ENCODE assay signal across 10 cellular contexts in the genomic region with DNA sequence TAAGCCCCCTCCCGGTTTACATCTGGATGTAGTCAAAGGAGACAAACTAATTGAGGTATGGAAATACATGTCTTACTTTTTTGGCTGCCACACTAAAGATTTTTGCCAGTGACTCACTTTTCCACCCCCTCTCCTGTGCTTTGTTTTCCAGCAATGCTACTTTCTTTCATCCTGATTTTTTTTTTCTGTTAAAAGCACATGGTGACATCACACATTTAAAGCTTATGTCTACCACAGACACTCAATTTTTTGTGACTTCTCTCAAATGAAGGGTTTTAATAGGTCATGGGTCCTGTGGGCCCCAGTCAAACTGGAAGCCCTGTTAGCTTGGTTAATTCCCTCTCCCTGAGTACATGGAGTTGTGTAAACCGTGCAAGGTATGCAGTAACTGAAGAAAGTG. TPM values are rescaled to one million over a fixed set of nuclear protein-coding genes. Genes with fewer than 3 reads are reported as not detected.
A peak's percentile ranks its signal among the peaks of the same experiment; 100 is the strongest.
DNase-seq lines count a peak whose midpoint lies in the region; ATAC-seq and TF ChIP-seq lines count a peak whose summit lies in the region.
"Had no signal": no experiment of that assay in that cellular context is flagged by ENCODE, and none has a peak within 500 bp of the region (broad histone marks: within the 10 kb centered on the region; RNA-seq: fewer than 3 reads in every experiment).

No MANE protein-coding gene starts in this region.

- H3K4me3 Mint-ChIP-seq in activated T-helper 17 cell treated with anti-CD3 and anti-CD28 coated beads, Interleukin-2, amount 50 U/mL, for 72 hours: peak overlapping the region; percentile 95

- H3F3A ChIP-seq in GM23248 (ENCODE audit: insufficient read depth): peaks cover 41% of the 10 kb centered on the region

- in situ Hi-C loops in GM23248 (cut with MboI): no loop called here

- no peaks in the 10 kb centered on the region for H3K9me3 ChIP-seq in GM23248 (ENCODE audit: low read depth)
- H3K9me3 ChIP-seq in hepatocyte (ENCODE audit: low read depth): no peaks in the 10 kb centered on the region

- peaks cover 24% of the 10 kb centered on the region for H3K4me1 ChIP-seq in GM23248 (ENCODE audit: insufficient read depth)
- peaks cover 12% of the 10 kb centered on the region for H3K4me1 ChIP-seq in hepatocyte (ENCODE audit: insufficient read depth)

- H3K79me2 ChIP-seq in GM23248 (ENCODE audit: insufficient read depth) (peaks cover 71% of the 10 kb centered on the region), hepatocyte (peaks cover 71% of the 10 kb centered on the region)

- peak overlapping the region; percentile 96 for H3K9ac ChIP-seq in GM23248

- H3K27ac ChIP-seq in GM23248 (peak overlapping the region; percentile 83), hepatocyte (no peak overlapping the region)

- H3K4me1 Mint-ChIP-seq in activated T-helper 17 cell treated with anti-CD3 and anti-CD28 coated beads, Interleukin-2, amount 50 U/mL, for 72 hours: peaks cover 15% of the 10 kb centered on the region

- H3K4me2 ChIP-seq in GM23248 (ENCODE audit: unreplicated experiment) (peak overlapping the region; percentile 96), hepatocyte (peak overlapping the region; percentile 89)

- no peak overlapping the region for H3K4me3 ChIP-seq in AG10803 (ENCODE audit: low read length)
- peak overlapping the region; percentile 82 for H3K4me3 ChIP-seq in GM23248
- H3K4me3 ChIP-seq in hepatocyte: no peak overlapping the region

- 92% methylated on average over 2 of the region's 2 CpGs for WGBS in GM23248 (ENCODE audit: low coverage in 1 of 2, low lambda C conversion rate in 2 of 2, missing lambda C conversion rate in 2 of 2), 2 experiments
- 84% methylated on average over 2 of the region's 2 CpGs for WGBS in hepatocyte (ENCODE audit: low lambda C conversion rate, missing lambda C conversion rate)

- no peaks in the 10 kb centered on the region for H3K27me3 ChIP-seq in GM23248 (replicated peaks; ENCODE audit: insufficient read depth)
- no peaks in the 10 kb centered on the region for H3K27me3 ChIP-seq in hepatocyte

- TF ChIP-seq CTCF in AG10803 (conservative IDR thresholded peaks at IDR 0.05; ENCODE audit: low read length) (no peak), hepatocyte (IDR thresholded peaks at IDR 0.05; ENCODE audit: poor library complexity) (no peak)

- ATAC-seq in activated T-helper 17 cell treated with anti-CD3 and anti-CD28 coated beads, Interleukin-2, amount 50 U/mL, for 72 hours (replicated peaks): no peak
- no peak for ATAC-seq in HG03520 (IDR thresholded peaks at IDR 0.05; ENCODE audit: unreplicated experiment)
- no peak for ATAC-seq in HG03025 (IDR thresholded peaks at IDR 0.05; ENCODE audit: low FRiP score, unreplicated experiment)
- ATAC-seq: right cardiac atrium had no signal

- H4K20me1 ChIP-seq in GM23248 (ENCODE audit: insufficient read depth) (peaks cover 4% of the 10 kb centered on the region; the same call in 1 of the 2 replicates), hepatocyte (ENCODE audit: insufficient read depth, poor library complexity, severe bottlenecking) (peaks cover 6% of the 10 kb centered on the region)

- DNase-seq in AG10803 (ENCODE audit: low read depth): peak; percentile 61
- peak; percentile 83 for DNase-seq in GM23248
- no peak for DNase-seq in hepatocyte (ENCODE audit: low spot score)
- DNase-seq in SKM-1 treated with dmso at 0.1 percent for 144 hours (lab: John Stamatoyannopoulos, UW; ENCODE audit: unreplicated experiment): no peak
- DNase-seq in activated naive CD4-positive, alpha-beta T cell treated with Interleukin-2 at 50 U/mL for 16 hours: no peak
- DNase-seq: DMS79, right cardiac atrium had no signal

- H3K9me3 Mint-ChIP-seq in activated T-helper 17 cell treated with anti-CD3 and anti-CD28 coated beads, Interleukin-2, amount 50 U/mL, for 72 hours: no peaks in the 10 kb centered on the region

- H3K27ac Mint-ChIP-seq in activated T-helper 17 cell treated with anti-CD3 and anti-CD28 coated beads, Interleukin-2, amount 50 U/mL, for 72 hours: peak overlapping the region; percentile 98

- H2AFZ ChIP-seq in GM23248 (no peak overlapping the region), hepatocyte (no peak overlapping the region)

- H3K27me3 Mint-ChIP-seq in activated T-helper 17 cell treated with anti-CD3 and anti-CD28 coated beads, Interleukin-2, amount 50 U/mL, for 72 hours: no peaks in the 10 kb centered on the region

- H3K9me2 ChIP-seq in GM23248 (ENCODE audit: insufficient read depth) (no peaks in the 10 kb centered on the region), hepatocyte (replicated peaks; ENCODE audit: insufficient read depth) (no peaks in the 10 kb centered on the region)

- H3K36me3 Mint-ChIP-seq in activated T-helper 17 cell treated with anti-CD3 and anti-CD28 coated beads, Interleukin-2, amount 50 U/mL, for 72 hours (ENCODE audit: low read depth): peaks cover 70% of the 10 kb centered on the region

- H3K36me3 ChIP-seq in GM23248 (ENCODE audit: low read depth) (peaks cover 18% of the 10 kb centered on the region), hepatocyte (replicated peaks; ENCODE audit: insufficient read depth, low read depth) (no peaks in the 10 kb centered on the region)

RNA-seq across cellular contexts. Expression of a gene that starts 2.2 kb away (rescaled TPM):
- total RNA-seq in GM23248 (2014; rRNA removed; shearing (Covaris generic)): 36.4 and 48.3 TPM in 2 replicates
- polyA plus RNA-seq in GM23248 (2016; fragmentation: Nextera tagmentation; extraction: Ambion mirVana) (7.4 and 7.7 TPM in 2 replicates), hepatocyte (9.3 and 13.0 TPM in 2 replicates)
- 10 to 100 TPM; 41.0 to 57.9 TPM for total RNA-seq in activated T-helper 17 cell treated with anti-CD3 and anti-CD28 coated beads, Interleukin-2, amount 50 U/mL, for 72 hours
- total RNA-seq in hepatocyte: 38.7 and 42.8 TPM in 2 replicates

RNA-seq across cellular contexts. Expression of a gene that starts 39.6 kb away (rescaled TPM):
- total RNA-seq in GM23248 (2014; rRNA removed; shearing (Covaris generic)): 3.3 and 4.4 TPM in 2 replicates
- 4.5 and 4.7 TPM in 2 replicates for polyA plus RNA-seq in GM23248 (2016; fragmentation: Nextera tagmentation; extraction: Ambion mirVana)
- 10 to 100 TPM; 32.0 to 62.8 TPM for total RNA-seq in activated T-helper 17 cell treated with anti-CD3 and anti-CD28 coated beads, Interleukin-2, amount 50 U/mL, for 72 hours
- total RNA-seq in hepatocyte: 0.24 and 1.2 TPM in 2 replicates
- polyA plus RNA-seq in hepatocyte: 1.1 TPM in 1 of 2 replicates, not detected in the other

RNA-seq across cellular contexts. Expression of a gene that starts 59.7 kb away (rescaled TPM):
- 86.7 and 97.1 TPM in 2 replicates for total RNA-seq in GM23248 (2014; rRNA removed; shearing (Covaris generic))
- 56.6 and 57.1 TPM in 2 replicates for polyA plus RNA-seq in GM23248 (2016; fragmentation: Nextera tagmentation; extraction: Ambion mirVana)
- total RNA-seq in activated T-helper 17 cell treated with anti-CD3 and anti-CD28 coated beads, Interleukin-2, amount 50 U/mL, for 72 hours: 10 to 100 TPM; 39.1 to 50.7 TPM
- 73.2 and 84.0 TPM in 2 replicates for total RNA-seq in hepatocyte
- polyA plus RNA-seq in hepatocyte: 55.0 and 58.9 TPM in 2 replicates

Comparison
In these comparisons a context has a peak if more than half of its experiments do, and no peak if none do; other contexts are left out.
1. DNase-seq: peak in AG10803 (single experiment) and GM23248 (single experiment); none in hepatocyte (single experiment), SKM-1 treated with dmso at 0.1 percent for 144 hours (single experiment) and activated naive CD4-positive, alpha-beta T cell treated with Interleukin-2 at 50 U/mL for 16 hours (single experiment).